In the genomic region with DNA sequence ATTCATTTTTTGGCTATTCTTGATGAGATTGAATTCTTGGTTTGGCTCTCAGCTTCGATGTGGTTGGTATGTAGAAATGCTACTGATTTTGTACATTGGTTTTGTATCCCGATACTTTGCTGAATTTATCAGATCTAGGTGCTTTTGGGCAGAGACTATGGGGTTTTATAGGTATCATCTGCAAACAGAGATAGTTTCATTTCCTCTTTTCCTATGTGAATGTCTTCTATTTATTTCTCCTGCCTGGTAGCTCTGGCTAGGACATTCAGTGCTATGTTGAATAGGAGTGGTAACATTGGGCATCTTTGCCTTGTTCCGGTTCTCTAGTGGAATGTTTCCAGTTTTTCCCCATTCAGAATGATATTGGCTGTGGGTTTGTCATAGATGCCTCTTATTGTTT, we compare ENCODE assay signal across 20 cellular contexts. TPM values are rescaled to one million over a fixed set of nuclear protein-coding genes. Genes with fewer than 3 reads are reported as not detected.
DNase-seq lines count a peak whose midpoint lies in the region; ATAC-seq and TF ChIP-seq lines count a peak whose summit lies in the region.
"Had no signal": no experiment of that assay in that cellular context is flagged by ENCODE, and none has a peak within 500 bp of the region (broad histone marks: within the 10 kb centered on the region; RNA-seq: fewer than 3 reads in every experiment).

No MANE protein-coding gene starts in this region.

- H3K36me3 Mint-ChIP-seq in memory B cell, result peaks cover 2% of the 10 kb centered on the region
- no peaks in the 10 kb centered on the region for H3K36me3 Mint-ChIP-seq in activated CD4-positive, alpha-beta T cell treated with anti-CD3 and anti-CD28 coated beads for 36 hours (ENCODE audit: low read depth)

- H3K4me3 ChIP-seq in NB4 (ENCODE audit: low read depth, low read length), result no peak overlapping the region
- H3K4me3 ChIP-seq: GM23248, HAP-1 had no signal

- no peak for TF ChIP-seq CTCF in NB4 (IDR thresholded peaks at IDR 0.05; ENCODE audit: low read depth, low read length)

- peak; percentile 14 for DNase-seq in NB4 (ENCODE audit: low read depth)
- DNase-seq in memory B cell (ENCODE audit: low spot score in 2 of 2), result no peak
- DNase-seq in NCI-H146 treated with DMSO at 0.1 percent for 48 hours (lab: John Stamatoyannopoulos, UW; ENCODE audit: unreplicated experiment), result no peak
- DNase-seq in activated CD4-positive, alpha-beta T cell treated with anti-CD3 and anti-CD28 coated beads for 36 hours, result no peak
- no peak for DNase-seq in iPS-NIHi11 (ENCODE audit: low spot score)
- DNase-seq: ACHN, DMS79, GM23248, MV-4-11, NCI-H1417 treated with DMSO at 0.1 percent for 48 hours, NCI-H1930, NCI-H226, NCI-H524, NCI-H82, T-helper 17 cell had no signal

- peaks cover 3% of the 10 kb centered on the region for H3K9me3 Mint-ChIP-seq in memory B cell
- no peaks in the 10 kb centered on the region for H3K9me3 Mint-ChIP-seq in activated CD4-positive, alpha-beta T cell treated with anti-CD3 and anti-CD28 coated beads for 36 hours (ENCODE audit: low read depth)

- H3K27ac Mint-ChIP-seq in memory B cell, result no peak overlapping the region
- H3K27ac Mint-ChIP-seq in activated CD4-positive, alpha-beta T cell treated with anti-CD3 and anti-CD28 coated beads for 36 hours, result no peak overlapping the region
- H3K27ac Mint-ChIP-seq: T-helper 17 cell had no signal

- CTCF ChIA-PET in activated CD4-positive, alpha-beta T cell treated with anti-CD3 and anti-CD28 coated beads for 36 hours (lab: Charles Lee), result no interaction called here

- intact Hi-C loops in activated CD4-positive, alpha-beta T cell treated with anti-CD3 and anti-CD28 coated beads for 36 hours (cut with DNase I, micrococcal nuclease), result no loop called here

- TF ChIP-seq POLR2A in NB4 (IDR thresholded peaks at IDR 0.05; ENCODE audit: extremely low read depth, insufficient read length), result no peak

- no peak overlapping the region for H3K4me3 Mint-ChIP-seq in memory B cell
- no peak overlapping the region for H3K4me3 Mint-ChIP-seq in activated CD4-positive, alpha-beta T cell treated with anti-CD3 and anti-CD28 coated beads for 36 hours
- H3K4me3 Mint-ChIP-seq: T-helper 17 cell had no signal

- ATAC-seq in GM18511 (IDR thresholded peaks at IDR 0.05; ENCODE audit: unreplicated experiment) (peak; percentile 72), HG02798 (IDR thresholded peaks at IDR 0.05; ENCODE audit: poor library complexity, unreplicated experiment) (peak; percentile 40), memory B cell (ENCODE audit: low read depth) (peak; percentile 77)
- no peak for ATAC-seq in activated CD4-positive, alpha-beta T cell treated with anti-CD3 and anti-CD28 coated beads for 36 hours
- ATAC-seq: Panc1, T-helper 17 cell had no signal

- peaks cover 11% of the 10 kb centered on the region for H3K4me1 Mint-ChIP-seq in memory B cell
- H3K4me1 Mint-ChIP-seq in activated CD4-positive, alpha-beta T cell treated with anti-CD3 and anti-CD28 coated beads for 36 hours, result peaks cover 7% of the 10 kb centered on the region
- H3K4me1 Mint-ChIP-seq: T-helper 17 cell had no signal

- peaks cover 10% of the 10 kb centered on the region for H3K27me3 Mint-ChIP-seq in memory B cell
- peaks cover 36% of the 10 kb centered on the region for H3K27me3 Mint-ChIP-seq in activated CD4-positive, alpha-beta T cell treated with anti-CD3 and anti-CD28 coated beads for 36 hours

- POLR2A ChIA-PET in activated CD4-positive, alpha-beta T cell treated with anti-CD3 and anti-CD28 coated beads for 36 hours (lab: Charles Lee), result no interaction called here

RNA-seq across cellular contexts. Expression of a gene that starts 5.5 kb away (rescaled TPM):
- not detected for total RNA-seq in activated CD4-positive, alpha-beta T cell treated with anti-CD3 and anti-CD28 coated beads for 36 hours
- total RNA-seq: SK-MEL-5, T-helper 17 cell had no signal
